8 cellular contexts compared by ENCODE assay signal in genomic region chr12:31897791-31898503, GRCh38.
A peak's percentile ranks its signal among the peaks of the same experiment; 100 is the strongest.
DNase-seq lines count a peak whose midpoint lies in the region; ATAC-seq and TF ChIP-seq lines count a peak whose summit lies in the region.

No MANE protein-coding gene starts in this region.

- no peaks in the 10 kb centered on the region for H3K79me2 ChIP-seq in OCI-LY1 (ENCODE audit: insufficient read depth, low read length)
- no peaks in the 10 kb centered on the region for H3K79me2 ChIP-seq in parathyroid adenoma

- no peaks in the 10 kb centered on the region for H3K27me3 ChIP-seq in H7 (ENCODE audit: control insufficient read depth, insufficient read depth, low read length)
- H3K27me3 ChIP-seq in OCI-LY1 (ENCODE audit: insufficient read depth, low read length) = no peaks in the 10 kb centered on the region
- no peaks in the 10 kb centered on the region for H3K27me3 ChIP-seq in parathyroid adenoma (ENCODE audit: control insufficient read depth, insufficient read depth, low read length)

- H3F3A ChIP-seq in OCI-LY1 (ENCODE audit: insufficient read depth, low read length) = peaks cover 4% of the 10 kb centered on the region; the same call in 1 of the 2 replicates

- peak overlapping the region; percentile 58 for H3K4me2 ChIP-seq in OCI-LY1 (ENCODE audit: low read length)
- peak overlapping the region; percentile 65 for H3K4me2 ChIP-seq in parathyroid adenoma (ENCODE audit: low read length)

- H3K4me3 ChIP-seq in H7 (ENCODE audit: insufficient read depth, low read depth, low read length) = no peak overlapping the region
- H3K4me3 ChIP-seq in OCI-LY1 (ENCODE audit: low read depth, low read length, poor library complexity, severe bottlenecking) = peak overlapping the region; percentile 48
- H3K4me3 ChIP-seq in parathyroid adenoma (ENCODE audit: low read depth, low read length) = peak overlapping the region; percentile 8

- H3K9ac ChIP-seq in OCI-LY1 (ENCODE audit: low read length) (peak overlapping the region; percentile 63), parathyroid adenoma (no peak overlapping the region)

- ATAC-seq in HG02678 (IDR thresholded peaks at IDR 0.05; ENCODE audit: unreplicated experiment) (no peak), HG03025 (IDR thresholded peaks at IDR 0.05; ENCODE audit: low FRiP score, unreplicated experiment) (no peak)

- H4K20me1 ChIP-seq in OCI-LY1 (ENCODE audit: insufficient read depth, low read length) = no peaks in the 10 kb centered on the region

- no peak overlapping the region for H2AFZ ChIP-seq in OCI-LY1 (ENCODE audit: low read length)
- H2AFZ ChIP-seq in parathyroid adenoma = peak overlapping the region; percentile 57

- TF ChIP-seq CTCF in OCI-LY1 (IDR thresholded peaks at IDR 0.05; ENCODE audit: low read length) (no peak; the same call in 1 of the 2 replicates), parathyroid adenoma (IDR thresholded peaks at IDR 0.05) (peak; percentile 24)

- H3K9me3 ChIP-seq in OCI-LY1 (ENCODE audit: low read length) (peaks cover 7% of the 10 kb centered on the region), parathyroid adenoma (ENCODE audit: control insufficient read depth, low read length) (no peaks in the 10 kb centered on the region)

- H3K27ac ChIP-seq in OCI-LY1 (ENCODE audit: low read depth, low read length, poor library complexity, severe bottlenecking) (peak overlapping the region; percentile 100), parathyroid adenoma (peak overlapping the region; percentile 2)

- H3K4me1 ChIP-seq in OCI-LY1 (ENCODE audit: insufficient read depth, low read length, severe bottlenecking) (peaks cover 40% of the 10 kb centered on the region), parathyroid adenoma (peaks cover 12% of the 10 kb centered on the region)

- H3K9me2 ChIP-seq in OCI-LY1 (ENCODE audit: low read depth, low read length) = no peaks in the 10 kb centered on the region

- DNase-seq in AG08396 (ENCODE audit: low spot score) (peak; percentile 13), H7 (peak; percentile 68), dermis microvascular lymphatic vessel endothelial cell (ENCODE audit: low read depth in 2 of 2) (peak; percentile 59 to 70), NOMO-1 treated with DMSO at 0.1 percent for 48 hours (lab: John Stamatoyannopoulos, UW; ENCODE audit: unreplicated experiment) (no peak)

- H3K36me3 ChIP-seq in H7 (replicated peaks; ENCODE audit: control insufficient read depth, insufficient read depth, low read length) = no peaks in the 10 kb centered on the region
- 0 out of 2 replicates have a peak, but pooled peaks cover 5% of the 10 kb centered on the region for H3K36me3 ChIP-seq in OCI-LY1 (ENCODE audit: insufficient read depth, low read length)
- no peaks in the 10 kb centered on the region for H3K36me3 ChIP-seq in parathyroid adenoma (ENCODE audit: control insufficient read depth, insufficient read depth, low read length)
